In the genomic region with DNA sequence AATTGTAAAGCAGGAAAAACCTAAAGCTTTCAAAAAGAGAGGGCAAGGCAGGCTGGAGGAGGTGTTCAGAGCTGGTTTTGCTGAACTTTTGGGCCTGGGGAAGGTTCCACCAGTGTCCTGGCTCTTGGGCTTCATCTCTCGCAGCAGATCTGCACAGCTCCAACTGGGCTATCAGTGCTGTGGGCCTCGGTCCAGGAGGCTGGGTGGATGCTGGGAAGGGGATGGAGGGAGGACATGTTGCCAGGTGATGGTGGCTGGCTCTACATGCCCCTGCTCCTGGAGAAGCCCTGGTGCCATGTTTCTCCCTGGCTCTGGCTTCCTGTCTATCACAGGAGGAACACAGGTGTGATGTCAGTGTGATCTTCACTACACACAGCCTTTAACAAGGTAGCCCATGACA, we compare ENCODE assay signal across 16 cellular contexts.
A peak's percentile ranks its signal among the peaks of the same experiment; 100 is the strongest.
DNase-seq lines count a peak whose midpoint lies in the region; ATAC-seq, FAIRE-seq and TF ChIP-seq lines count a peak whose summit lies in the region.
"Had no signal": no experiment of that assay in that cellular context is flagged by ENCODE, and none has a peak within 500 bp of the region (broad histone marks: within the 10 kb centered on the region; RNA-seq: fewer than 3 reads in every experiment).

No MANE protein-coding gene starts in this region.

- H3K36me3 Mint-ChIP-seq in CD4-positive, alpha-beta T cell (ENCODE audit: low read depth): no peaks in the 10 kb centered on the region
- no peaks in the 10 kb centered on the region for H3K36me3 Mint-ChIP-seq in astrocyte (ENCODE audit: low read depth, unreplicated experiment)
- H3K36me3 Mint-ChIP-seq: CD4-positive, alpha-beta memory T cell; IgD-negative memory B cell had no signal

- no peak overlapping the region for H3K9ac ChIP-seq in astrocyte (ENCODE audit: low read length)

- DNase-seq in NCI-H2196 (lab: John Stamatoyannopoulos, UW; ENCODE audit: unreplicated experiment) (peak; percentile 19), NCI-H2196 treated with DMSO at 0.1 percent for 48 hours (lab: John Stamatoyannopoulos, UW; ENCODE audit: unreplicated experiment) (no peak), astrocyte (ENCODE audit: low read depth) (no peak), MG63 (no peak), breast epithelium (ENCODE audit: low spot score in 2 of 2) (no peak)
- DNase-seq in CD4-positive, alpha-beta T cell: no peak
- DNase-seq: CD4-positive, alpha-beta memory T cell; DMS53; DND-41; EL; GOT3; H9 had no signal

- peaks cover 34% of the 10 kb centered on the region for H3K4me1 Mint-ChIP-seq in CD4-positive, alpha-beta T cell (ENCODE audit: low read depth)
- H3K4me1 Mint-ChIP-seq in astrocyte (ENCODE audit: low read depth, unreplicated experiment): peaks cover 13% of the 10 kb centered on the region
- H3K4me1 Mint-ChIP-seq: IgD-negative memory B cell had no signal

- H3K27ac ChIP-seq in CD4-positive, alpha-beta T cell (ENCODE audit: low read depth, low read length): no peak overlapping the region
- H3K27ac ChIP-seq in astrocyte (ENCODE audit: low read depth, low read length): no peak overlapping the region
- H3K27ac ChIP-seq in breast epithelium: no peak overlapping the region
- H3K27ac ChIP-seq: C4-2B had no signal

- no peak overlapping the region for H3K4me2 ChIP-seq in astrocyte (ENCODE audit: low read length)

- H3K4me1 ChIP-seq in astrocyte (ENCODE audit: insufficient read depth, low read length): peaks cover 18% of the 10 kb centered on the region
- peaks cover 11 to 16% of the 10 kb centered on the region in 2 donors for H3K4me1 ChIP-seq in breast epithelium

- CTCF ChIA-PET in CD4-positive, alpha-beta T cell (lab: Charles Lee): no interaction called here

- TF ChIP-seq CTCF in CD4-positive, alpha-beta T cell (IDR thresholded peaks at IDR 0.05): no peak
- TF ChIP-seq CTCF in astrocyte (IDR thresholded peaks at IDR 0.05; ENCODE audit: insufficient read depth, low read depth, low read length) (no peak), breast epithelium (IDR thresholded peaks at IDR 0.05) (no peak)

- no peaks in the 10 kb centered on the region for H3K9me3 ChIP-seq in CD4-positive, alpha-beta T cell (ENCODE audit: control insufficient read depth, low read length)
- H3K9me3 ChIP-seq in astrocyte (ENCODE audit: insufficient read depth, low read depth, low read length): no peaks in the 10 kb centered on the region
- no peaks in the 10 kb centered on the region for H3K9me3 ChIP-seq in MG63
- no peaks in the 10 kb centered on the region for H3K9me3 ChIP-seq in breast epithelium

- peaks cover 50% of the 10 kb centered on the region for H4K20me1 ChIP-seq in astrocyte (ENCODE audit: insufficient read depth, low read length)

- H3K4me3 ChIP-seq in astrocyte (ENCODE audit: insufficient read depth, low read depth, low read length) (no peak overlapping the region), MG63 (no peak overlapping the region), breast epithelium (no peak overlapping the region)
- H3K4me3 ChIP-seq: GM12878 had no signal

- no peaks in the 10 kb centered on the region for H3K79me2 ChIP-seq in astrocyte (ENCODE audit: insufficient read depth, low read length)

- TF ChIP-seq POLR2A in breast epithelium (IDR thresholded peaks at IDR 0.05): no peak

- no peak overlapping the region for H3K4me3 Mint-ChIP-seq in CD4-positive, alpha-beta T cell
- no peak overlapping the region for H3K4me3 Mint-ChIP-seq in astrocyte (ENCODE audit: unreplicated experiment)
- H3K4me3 Mint-ChIP-seq: B cell; CD4-positive, alpha-beta memory T cell; H9 had no signal

- H3K27me3 Mint-ChIP-seq in CD4-positive, alpha-beta T cell: no peaks in the 10 kb centered on the region
- H3K27me3 Mint-ChIP-seq in astrocyte (ENCODE audit: low read depth, unreplicated experiment): peaks cover 39% of the 10 kb centered on the region

- no peaks in the 10 kb centered on the region for H3K27me3 ChIP-seq in CD4-positive, alpha-beta T cell (ENCODE audit: control insufficient read depth, insufficient read depth, low read length)
- peaks cover 2% of the 10 kb centered on the region for H3K27me3 ChIP-seq in astrocyte (ENCODE audit: insufficient read depth, low read length)
- no peaks in the 10 kb centered on the region for H3K27me3 ChIP-seq in MG63
- no peaks in the 10 kb centered on the region for H3K27me3 ChIP-seq in breast epithelium

- intact Hi-C loops in CD4-positive, alpha-beta T cell (cut with DNase I, micrococcal nuclease): no loop called here
- intact Hi-C loops in breast epithelium (cut with DNase I; ENCODE audit: low total_unique reads): no loop called here

- POLR2A ChIA-PET in CD4-positive, alpha-beta T cell (lab: Charles Lee): no interaction called here

- peak overlapping the region; percentile 28 for H3K27ac Mint-ChIP-seq in CD4-positive, alpha-beta T cell
- H3K27ac Mint-ChIP-seq in astrocyte (ENCODE audit: unreplicated experiment): peak overlapping the region; percentile 12
- H3K27ac Mint-ChIP-seq: B cell, H9, IgD-negative memory B cell had no signal

- ATAC-seq in CD4-positive, alpha-beta T cell (ENCODE audit: poor library complexity): peak; percentile 77
- ATAC-seq: GM12878 had no signal

- FAIRE-seq in astrocyte (lab: Jason Lieb, UNC): no peak
- FAIRE-seq: GM12878 had no signal

- no peak overlapping the region for H2AFZ ChIP-seq in astrocyte (ENCODE audit: low read depth, low read length)

- H3K9me3 Mint-ChIP-seq in CD4-positive, alpha-beta T cell: no peaks in the 10 kb centered on the region
- H3K9me3 Mint-ChIP-seq in astrocyte (ENCODE audit: unreplicated experiment): peaks cover 4% of the 10 kb centered on the region
- H3K9me3 Mint-ChIP-seq: CD4-positive, alpha-beta memory T cell; H9; IgD-negative memory B cell had no signal

- H3K36me3 ChIP-seq in astrocyte (ENCODE audit: insufficient read depth, low read length) (no peaks in the 10 kb centered on the region), MG63 (no peaks in the 10 kb centered on the region), breast epithelium (no peaks in the 10 kb centered on the region)
